1 cellular context compared by ENCODE assay signal in genomic region chr7:17158261-17158660, GRCh38.
TF ChIP-seq lines count a peak whose summit lies in the region.

No MANE protein-coding gene starts in this region.

TF ChIP-seq in H1, 55 proteins besides CTCF, POLR2A, EP300 and RAD21 (continued from another document):
- TF ChIP-seq ATF2 (IDR thresholded peaks at IDR 0.05; ENCODE audit: low read length) (no peak), PHF8 (conservative IDR thresholded peaks at IDR 0.05; ENCODE audit: low read depth, low read length) (no peak), TEAD4 (IDR thresholded peaks at IDR 0.05; ENCODE audit: low read depth, low read length) (no peak), JUN (IDR thresholded peaks at IDR 0.05; ENCODE audit: low read depth, low read length) (no peak), JUND (IDR thresholded peaks at IDR 0.05; ENCODE audit: low read length) (no peak), SP4 (IDR thresholded peaks at IDR 0.05; ENCODE audit: low read length) (no peak), SP1 (IDR thresholded peaks at IDR 0.05; ENCODE audit: low read depth, low read length) (no peak), ASH2L (IDR thresholded peaks at IDR 0.05; ENCODE audit: low read length) (no peak)
